In the genomic region with DNA sequence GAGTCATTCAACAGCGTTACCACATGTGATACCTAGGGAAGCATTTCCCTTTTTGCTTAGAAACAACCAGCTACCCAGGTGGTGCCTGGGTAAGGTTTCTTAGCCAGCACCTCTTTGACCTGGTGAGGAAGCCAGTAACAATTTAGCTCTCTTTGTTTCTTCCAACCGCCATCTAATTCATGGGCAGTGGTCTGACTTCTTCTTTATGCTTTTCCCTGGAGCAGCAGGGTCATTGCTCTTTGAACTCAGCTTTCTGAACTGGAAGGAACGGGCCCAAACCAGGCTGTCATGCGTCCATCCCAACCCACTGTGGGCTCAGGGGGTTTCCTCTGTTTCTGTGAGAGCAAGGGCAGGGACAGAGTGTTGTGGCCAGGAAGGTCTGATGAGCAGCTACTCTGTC, we compare ENCODE assay signal across 25 cellular contexts.
"Had no signal": no experiment of that assay in that cellular context is flagged by ENCODE, and none has a peak within 500 bp of the region (broad histone marks: within the 10 kb centered on the region; RNA-seq: fewer than 3 reads in every experiment).

No MANE protein-coding gene starts in this region.

- H3K9me3 ChIP-seq: lower lobe of right lung, neutrophil, prostate gland, right atrium auricular region, sigmoid colon, testis, tibial artery had no signal

- H3K27ac ChIP-seq: coronary artery, lower lobe of right lung, neutrophil, parathyroid adenoma, prostate gland, right atrium auricular region, sigmoid colon, testis, tibial artery had no signal

- H3K4me1 ChIP-seq: lower lobe of right lung, prostate gland, right atrium auricular region, sigmoid colon, testis, tibial artery had no signal

- H3K36me3 ChIP-seq: lower lobe of right lung, neutrophil, prostate gland, right atrium auricular region, sigmoid colon, tibial artery had no signal

- H3K4me1 Mint-ChIP-seq: immature natural killer cell; naive B cell; stimulated activated effector memory CD8-positive, alpha-beta T cell treated with anti-CD3 and anti-CD28 coated beads, Interleukin-12 subunit alpha, Interleukin-12 subunit beta, amount 100 ng/mL, for 72 hours had no signal

- H3K9me3 Mint-ChIP-seq: immature natural killer cell; stimulated activated effector memory CD8-positive, alpha-beta T cell treated with anti-CD3 and anti-CD28 coated beads, Interleukin-12 subunit alpha, Interleukin-12 subunit beta, amount 100 ng/mL, for 72 hours had no signal

- H3K27me3 ChIP-seq: neutrophil, right atrium auricular region, sigmoid colon, testis, tibial artery had no signal

- H3K4me3 Mint-ChIP-seq: immature natural killer cell; naive B cell; natural killer cell treated with Interleukin-12 subunit alpha and Interleukin-12 subunit beta and Interleukin-15 and Interleukin-18, amount 100 ng/mL, for 72 hours; stimulated activated effector memory CD8-positive, alpha-beta T cell treated with anti-CD3 and anti-CD28 coated beads, Interleukin-12 subunit alpha, Interleukin-12 subunit beta, amount 100 ng/mL, for 72 hours; type B pancreatic cell had no signal

- H3K9ac ChIP-seq: parathyroid adenoma had no signal

- ATAC-seq: left colon; left ventricle myocardium superior; lower lobe of right lung; natural killer cell treated with Interleukin-12 subunit alpha and Interleukin-12 subunit beta and Interleukin-15 and Interleukin-18, amount 100 ng/mL, for 72 hours; stimulated activated effector memory CD8-positive, alpha-beta T cell treated with anti-CD3 and anti-CD28 coated beads, Interleukin-12 subunit alpha, Interleukin-12 subunit beta, amount 100 ng/mL, for 72 hours; stimulated activated naive CD8-positive, alpha-beta T cell treated with anti-CD3 and anti-CD28 coated beads, Interleukin-15, Interleukin-2, amounts not matched to agents 100 U/mL and 50 U/mL, for 24 hours had no signal

- H2AFZ ChIP-seq: parathyroid adenoma had no signal

- H3K27ac Mint-ChIP-seq: immature natural killer cell; naive B cell; natural killer cell treated with Interleukin-12 subunit alpha and Interleukin-12 subunit beta and Interleukin-15 and Interleukin-18, amount 100 ng/mL, for 72 hours; stimulated activated effector memory CD8-positive, alpha-beta T cell treated with anti-CD3 and anti-CD28 coated beads, Interleukin-12 subunit alpha, Interleukin-12 subunit beta, amount 100 ng/mL, for 72 hours; type B pancreatic cell had no signal

- FAIRE-seq: frontal cortex had no signal

- DNase-seq: dermis blood vessel endothelial cell; hypothalamus; immature natural killer cell; islet precursor cell; kidney glomerular epithelial cell; left colon; left ventricle myocardium superior; lower lobe of right lung; naive B cell; sigmoid colon; stimulated activated CD4-positive, alpha-beta T cell treated with anti-CD3 and anti-CD28 coated beads, Interleukin-2, amount 100 ng/mL, for 24 hours; stimulated activated CD4-positive, alpha-beta T cell treated with anti-CD3 and anti-CD28 coated beads, Interleukin-4, amount 100 ng/mL, for 24 hours; stimulated activated naive CD8-positive, alpha-beta T cell treated with anti-CD3 and anti-CD28 coated beads, Interleukin-15, Interleukin-2, amounts not matched to agents 100 U/mL and 50 U/mL, for 24 hours; substantia nigra; testis; tibial artery had no signal

- H3K79me2 ChIP-seq: parathyroid adenoma had no signal

- H3K4me3 ChIP-seq: coronary artery, lower lobe of right lung, prostate gland, right atrium auricular region, sigmoid colon, testis, tibial artery had no signal

- H3K36me3 Mint-ChIP-seq: immature natural killer cell; naive B cell; stimulated activated effector memory CD8-positive, alpha-beta T cell treated with anti-CD3 and anti-CD28 coated beads, Interleukin-12 subunit alpha, Interleukin-12 subunit beta, amount 100 ng/mL, for 72 hours; type B pancreatic cell had no signal
